ENCODE assay signal across 8 cellular contexts in the genomic region with DNA sequence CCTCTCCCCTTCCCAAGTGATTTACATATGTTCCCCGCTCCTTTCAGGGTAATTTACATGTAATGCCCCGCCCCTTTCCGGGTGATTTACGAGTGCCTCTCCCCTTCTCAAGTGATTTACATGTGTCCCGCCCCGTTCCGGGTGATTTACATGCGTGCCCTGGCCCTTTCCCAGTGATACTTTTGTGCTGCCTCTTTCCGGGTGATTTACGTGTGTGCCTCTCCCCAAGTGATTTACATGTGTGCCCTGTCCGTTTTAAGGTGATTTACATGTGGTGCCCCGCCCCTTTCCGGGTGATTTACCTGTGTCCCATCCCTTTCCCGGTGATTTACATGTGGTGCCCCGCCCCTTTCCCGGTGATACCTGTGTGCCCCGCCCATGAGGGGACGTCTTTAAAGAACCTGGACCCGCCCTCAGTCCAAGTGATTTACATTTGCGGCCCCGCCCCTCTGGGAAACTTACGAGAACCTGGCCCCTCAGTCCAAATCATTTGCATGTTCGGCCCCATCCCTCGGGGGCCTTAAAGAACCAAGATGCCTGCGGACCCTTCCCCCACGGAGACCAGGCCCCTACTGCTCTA. TPM values are rescaled to one million over a fixed set of nuclear protein-coding genes. Genes with fewer than 3 reads are reported as not detected.
DNase-seq lines count a peak whose midpoint lies in the region; ATAC-seq and TF ChIP-seq lines count a peak whose summit lies in the region.

No MANE protein-coding gene starts in this region.

- peaks cover 18% of the 10 kb centered on the region for H3K27me3 Mint-ChIP-seq in activated naive CD4-positive, alpha-beta T cell treated with anti-CD3 and anti-CD28 coated beads for 36 hours (ENCODE audit: low read depth)

- DNase-seq in ELF-1 (ENCODE audit: low read depth, low spot score) (peak; percentile 98), H4 (ENCODE audit: low spot score) (peak; percentile 94), LNCaP clone FGC (ENCODE audit: low read depth) (peak; percentile 100), SJCRH30 (peak; percentile 79), occipital lobe (lab: John Stamatoyannopoulos, UW) (peak; percentile 79), thyroid gland (peak; percentile 83 to 88)
- peak; percentile 99 for DNase-seq in activated naive CD4-positive, alpha-beta T cell treated with anti-CD3 and anti-CD28 coated beads for 36 hours

- H3K27ac Mint-ChIP-seq in activated naive CD4-positive, alpha-beta T cell treated with anti-CD3 and anti-CD28 coated beads for 36 hours = peak overlapping the region; percentile 92

- no peaks in the 10 kb centered on the region for H3K27me3 ChIP-seq in SJCRH30
- H3K27me3 ChIP-seq in gastroesophageal sphincter = peaks cover 2% of the 10 kb centered on the region
- H3K27me3 ChIP-seq in thyroid gland = no peaks in the 10 kb centered on the region

- peak overlapping the region; percentile 84 for H3K4me3 Mint-ChIP-seq in activated naive CD4-positive, alpha-beta T cell treated with anti-CD3 and anti-CD28 coated beads for 36 hours

- no peaks in the 10 kb centered on the region for H3K9me3 ChIP-seq in SJCRH30 (replicated peaks)
- no peaks in the 10 kb centered on the region for H3K9me3 ChIP-seq in gastroesophageal sphincter
- no peaks in the 10 kb centered on the region for H3K9me3 ChIP-seq in thyroid gland

- intact Hi-C loops in activated naive CD4-positive, alpha-beta T cell treated with anti-CD3 and anti-CD28 coated beads for 36 hours (cut with micrococcal nuclease) = loop anchor here (1.0 to 10.0 kb wide), 16 partner anchors 15 to 1658 kb away; a partner anchor contains a TSS
- intact Hi-C loops in thyroid gland (cut with DNase I) = no loop called here

- H3K4me1 Mint-ChIP-seq in activated naive CD4-positive, alpha-beta T cell treated with anti-CD3 and anti-CD28 coated beads for 36 hours (ENCODE audit: low read depth) = peaks cover 17% of the 10 kb centered on the region

- H3K36me3 ChIP-seq in SJCRH30 (peaks cover 8% of the 10 kb centered on the region), gastroesophageal sphincter (peaks cover 0 to 33% of the 10 kb centered on the region in 2 donors), thyroid gland (peaks cover 21 to 33% of the 10 kb centered on the region in 2 donors)

- H3K4me1 ChIP-seq in SJCRH30 = no peaks in the 10 kb centered on the region
- peaks cover 0 to 70% (median 17%) of the 10 kb centered on the region in 3 donors for H3K4me1 ChIP-seq in gastroesophageal sphincter
- peaks cover 14 to 28% of the 10 kb centered on the region in 2 donors for H3K4me1 ChIP-seq in thyroid gland

- H3K4me3 ChIP-seq in LNCaP clone FGC (ENCODE audit: low read depth, low read length) = peak overlapping the region; percentile 58
- peak overlapping the region; percentile 53 for H3K4me3 ChIP-seq in SJCRH30
- peak overlapping the region; percentile 34 to 85 for H3K4me3 ChIP-seq in gastroesophageal sphincter
- H3K4me3 ChIP-seq in thyroid gland (replicated peaks in 1 of 3) = peak overlapping the region; percentile 3 to 38 (median 10)

- CTCF ChIA-PET in activated naive CD4-positive, alpha-beta T cell treated with anti-CD3 and anti-CD28 coated beads for 36 hours (lab: Charles Lee) = interaction anchor here (0.7 kb wide), 1 partner anchor 31 kb away, joined by 3 read pairs; no protein-coding TSS in a partner anchor

- ATAC-seq in gastroesophageal sphincter = peak; percentile 42

- TF ChIP-seq POLR2A in gastroesophageal sphincter (IDR thresholded peaks at IDR 0.05) (no peak), thyroid gland (IDR thresholded peaks at IDR 0.05) (no peak)

- TF ChIP-seq CTCF in LNCaP clone FGC (IDR thresholded peaks at IDR 0.05; ENCODE audit: control insufficient read depth, extremely low read depth, insufficient read depth) (no peak), gastroesophageal sphincter (IDR thresholded peaks at IDR 0.05) (no peak), thyroid gland (IDR thresholded peaks at IDR 0.05) (no peak)

- H3K27ac ChIP-seq in SJCRH30 (peak overlapping the region; percentile 6; the same call in 1 of the 2 replicates), gastroesophageal sphincter (peak overlapping the region; percentile 16 to 99 (median 97)), thyroid gland (peak overlapping the region; percentile 81 to 91 (median 90))

- H3K36me3 Mint-ChIP-seq in activated naive CD4-positive, alpha-beta T cell treated with anti-CD3 and anti-CD28 coated beads for 36 hours (ENCODE audit: low read depth) = peaks cover 12% of the 10 kb centered on the region

- WGBS in gastroesophageal sphincter (ENCODE audit: low coverage in 1 of 2), 2 donors = 0 to 2% methylated on average over 5 to 21 of the region's 26 CpGs
- 1 to 2% methylated on average over 26 of the region's 26 CpGs for WGBS in thyroid gland, 2 donors

- TF ChIP-seq EP300 in gastroesophageal sphincter (IDR thresholded peaks at IDR 0.05) = no peak

- H3K9me3 Mint-ChIP-seq in activated naive CD4-positive, alpha-beta T cell treated with anti-CD3 and anti-CD28 coated beads for 36 hours = no peaks in the 10 kb centered on the region

RNA-seq across cellular contexts. Expression of a gene that starts 0.6 kb away (rescaled TPM):
- 0.33 and 0.64 TPM in 2 replicates for total RNA-seq in H4 (2014; rRNA removed; shearing (Covaris generic))
- 0.38 and 0.40 TPM in 2 replicates for total RNA-seq in SJCRH30 (2014; rRNA removed; shearing (Covaris generic))
- total RNA-seq in activated naive CD4-positive, alpha-beta T cell treated with anti-CD3 and anti-CD28 coated beads for 36 hours = 1 to 10 TPM; 5.7 to 7.1 TPM
- total RNA-seq in gastroesophageal sphincter = 1 to 10 TPM; 2.6 to 9.1 (median 4.5) TPM
- 5.9 TPM for total RNA-seq in occipital lobe
- 1 to 10 TPM; 1.3 to 4.6 (median 3.2) TPM for total RNA-seq in thyroid gland

RNA-seq across cellular contexts. Expression of a gene that starts 9.0 kb away (rescaled TPM):
- 5.1 and 7.0 TPM in 2 replicates for total RNA-seq in H4 (2014; rRNA removed; shearing (Covaris generic))
- total RNA-seq in SJCRH30 (2014; rRNA removed; shearing (Covaris generic)) = 0.20 and 1.2 TPM in 2 replicates
- not detected for total RNA-seq in activated naive CD4-positive, alpha-beta T cell treated with anti-CD3 and anti-CD28 coated beads for 36 hours
- total RNA-seq in gastroesophageal sphincter (10 to 100 TPM in 3 of 4 donors, 1 to 10 TPM in 1; 4.2 to 24.1 (median 12.8) TPM), occipital lobe (1.2 TPM), thyroid gland (10 to 100 TPM in 2 of 4 donors, 1 to 10 TPM in 2; 1.8 to 18.7 (median 12.1) TPM)

RNA-seq across cellular contexts. Expression of a gene that starts 15.1 kb away (rescaled TPM):
- total RNA-seq in H4 (2014; rRNA removed; shearing (Covaris generic)) = 4.3 and 4.6 TPM in 2 replicates
- total RNA-seq in SJCRH30 (2014; rRNA removed; shearing (Covaris generic)) = 18.9 and 25.6 TPM in 2 replicates
- 100 to 1,000 TPM; 171 to 175 TPM for total RNA-seq in activated naive CD4-positive, alpha-beta T cell treated with anti-CD3 and anti-CD28 coated beads for 36 hours
- total RNA-seq in gastroesophageal sphincter (100 to 1,000 TPM in 2 of 4 donors, 10 to 100 TPM in 2; 25.4 to 215 (median 80.9) TPM), occipital lobe (14.5 TPM), thyroid gland (100 to 1,000 TPM; 124 to 219 (median 157) TPM)

RNA-seq across cellular contexts. Expression of a gene that starts 38.5 kb away (rescaled TPM):
- total RNA-seq in H4 (2014; rRNA removed; shearing (Covaris generic)) = not detected in 2 replicates
- not detected in 2 replicates for total RNA-seq in SJCRH30 (2014; rRNA removed; shearing (Covaris generic))
- total RNA-seq in activated naive CD4-positive, alpha-beta T cell treated with anti-CD3 and anti-CD28 coated beads for 36 hours = under 1 TPM; 0.45 to 0.69 TPM
- total RNA-seq in gastroesophageal sphincter (not detected), occipital lobe (not detected), thyroid gland (not detected)

RNA-seq across cellular contexts. Expression of a gene that starts 48.9 kb away (rescaled TPM):
- not detected in 2 replicates for total RNA-seq in H4 (2014; rRNA removed; shearing (Covaris generic))
- total RNA-seq in SJCRH30 (2014; rRNA removed; shearing (Covaris generic)) = not detected in 2 replicates
- total RNA-seq in activated naive CD4-positive, alpha-beta T cell treated with anti-CD3 and anti-CD28 coated beads for 36 hours = not detected
- 10 to 100 TPM in 1 of 4 donors, 1 to 10 TPM in 3; 1.2 to 19.8 (median 5.5) TPM for total RNA-seq in gastroesophageal sphincter
- 74.7 TPM for total RNA-seq in occipital lobe
- total RNA-seq in thyroid gland = under 1 TPM in 2 of 4 donors, not detected in 2; 0.45 to 0.94 TPM

Comparison
In these comparisons a context has a peak if more than half of its experiments do, and no peak if none do; other contexts are left out.
1. Peak in every context shown above with its lines: DNase-seq, ATAC-seq, H3K4me3 ChIP-seq and H3K27ac ChIP-seq.
2. H3K27ac ChIP-seq: peak in every context shown above with its lines; median percentile 97 in gastroesophageal sphincter; 90 in thyroid gland; 6 in SJCRH30.